ENCODE assay signal across 18 cellular contexts in genomic region chr3:3074551-3075257, GRCh38. TPM values are rescaled to one million over a fixed set of nuclear protein-coding genes. Genes with fewer than 3 reads are reported as not detected.
DNase-seq lines count a peak whose midpoint lies in the region; ATAC-seq lines count a peak whose summit lies in the region.
"Had no signal": no experiment of that assay in that cellular context is flagged by ENCODE, and none has a peak within 500 bp of the region (broad histone marks: within the 10 kb centered on the region; RNA-seq: fewer than 3 reads in every experiment).

No MANE protein-coding gene starts in this region.

- ATAC-seq in GM18511 (IDR thresholded peaks at IDR 0.05; ENCODE audit: unreplicated experiment) (peak; percentile 63), GM21367 (IDR thresholded peaks at IDR 0.05; ENCODE audit: unreplicated experiment) (peak; percentile 65), HG02852 (IDR thresholded peaks at IDR 0.05; ENCODE audit: unreplicated experiment) (peak; percentile 76), HG03565 (IDR thresholded peaks at IDR 0.05; ENCODE audit: unreplicated experiment) (peak; percentile 84), HG03039 (IDR thresholded peaks at IDR 0.05; ENCODE audit: unreplicated experiment) (no peak)
- ATAC-seq: activated CD8-positive, alpha-beta memory T cell treated with anti-CD3 and anti-CD28 coated beads, Interleukin-2, amount 10 ng/mL, durations not matched to agents 7 days and 5 days; HCT116; left cardiac atrium had no signal

- DNase-seq in SHP77 (lab: John Stamatoyannopoulos, UW) (no peak), amygdala (lab: John Stamatoyannopoulos, UW) (no peak), occipital lobe (lab: John Stamatoyannopoulos, UW) (no peak)
- DNase-seq: activated CD8-positive, alpha-beta memory T cell treated with anti-CD3 and anti-CD28 coated beads, Interleukin-2, amount 10 ng/mL, durations not matched to agents 7 days and 5 days; hypothalamus; left cardiac atrium; NCI-H146; NCI-H446 treated with DMSO at 0.1 percent for 48 hours; spleen had no signal

RNA-seq across cellular contexts. Expression of gene IL5RA, which starts 35.5 kb away (rescaled TPM):
- total RNA-seq in occipital lobe, result 0.78 TPM
- total RNA-seq: activated CD8-positive, alpha-beta memory T cell treated with anti-CD3 and anti-CD28 coated beads, Interleukin-2, amount 10 ng/mL, durations not matched to agents 7 days and 5 days; bronchial epithelial cell; fibroblast of lung; myocyte had no signal

RNA-seq across cellular contexts. Expression of gene TRNT1, which starts 52.0 kb away (rescaled TPM):
- total RNA-seq in occipital lobe, result 56.9 TPM
